ENCODE assay signal across 8 cellular contexts in the genomic region with DNA sequence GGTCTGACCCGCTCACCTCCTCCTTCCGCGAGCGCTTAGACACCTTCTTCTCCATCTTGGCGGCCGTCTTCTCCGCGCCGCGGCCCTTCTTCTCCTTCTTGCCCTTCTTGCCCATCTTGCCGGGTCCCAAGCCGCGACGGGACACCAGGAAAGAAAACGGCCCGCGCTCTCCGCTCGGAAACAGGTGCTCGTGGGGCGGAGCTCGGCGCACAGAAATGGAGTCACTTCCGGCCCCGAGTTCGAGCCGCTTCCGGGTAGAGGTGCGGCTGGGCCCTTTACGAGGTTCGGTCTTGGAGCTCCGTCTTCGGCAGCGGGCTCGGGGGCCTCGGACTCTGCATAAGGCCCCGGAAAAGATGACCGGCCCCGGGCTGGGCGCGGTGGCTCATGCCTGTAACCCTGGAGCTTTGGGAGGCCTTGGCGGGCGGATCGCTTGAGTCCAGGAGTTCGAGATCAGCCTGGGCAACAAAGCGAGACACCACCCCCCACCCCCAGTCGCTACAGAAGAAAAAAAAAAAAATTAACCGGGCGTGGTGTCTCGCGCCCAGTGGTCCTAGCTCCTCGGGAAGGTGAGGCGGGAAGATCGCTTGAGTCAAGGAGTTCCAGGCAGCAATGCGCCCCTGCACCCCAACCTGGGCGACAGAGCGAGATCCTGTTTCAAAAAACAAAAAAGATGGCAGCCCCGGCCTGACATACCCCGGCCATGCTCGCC. TPM values are rescaled to one million over a fixed set of nuclear protein-coding genes. Genes with fewer than 3 reads are reported as not detected.
DNase-seq lines count a peak whose midpoint lies in the region; ATAC-seq and TF ChIP-seq lines count a peak whose summit lies in the region.

A gene (minus strand): TSS at position 211 of the 709 bp plus-strand sequence. CDS start 96 bp downstream, at position 115.

- peak within 1 kb of the TSS; percentile 96 for H3K4me3 ChIP-seq in osteoblast (ENCODE audit: insufficient read depth, low read length)

- peaks cover 21 to 23% of the 10 kb centered on the region in 2 donors for H3K36me3 Mint-ChIP-seq in activated naive CD4-positive, alpha-beta T cell treated with anti-CD3 and anti-CD28 coated beads, Interleukin-2, amount 50 U/mL, for 72 hours

- peak within 1 kb of the TSS; percentile 99 for H3K4me2 ChIP-seq in osteoblast (ENCODE audit: insufficient read depth, low read length)

- H3K4me1 ChIP-seq in osteoblast (ENCODE audit: insufficient read depth, low read length), result peaks cover 13% of the 10 kb centered on the region

- H3K36me3 ChIP-seq in osteoblast (ENCODE audit: insufficient read depth, low read length), result peaks cover 17% of the 10 kb centered on the region

- H4K20me1 ChIP-seq in osteoblast (ENCODE audit: insufficient read depth, low read length), result no peaks in the 10 kb centered on the region

- peak within 1 kb of the TSS; percentile 92 for H3K27ac ChIP-seq in osteoblast (ENCODE audit: low read depth, low read length)
- H3K27ac ChIP-seq in temporal lobe (ENCODE audit: low read depth, low read length), result no peak within 1 kb of the TSS

- H3K27ac Mint-ChIP-seq in activated naive CD4-positive, alpha-beta T cell treated with anti-CD3 and anti-CD28 coated beads, Interleukin-2, amount 50 U/mL, for 72 hours, result peak within 1 kb of the TSS; percentile 96 to 99

- DNase-seq in DMS79 treated with DMSO at 0.1 percent for 48 hours (lab: John Stamatoyannopoulos, UW) (peak; percentile 24), LoVo (ENCODE audit: low spot score) (peak; percentile 89), SKM-1 treated with dmso at 0.1 percent for 144 hours (lab: John Stamatoyannopoulos, UW; ENCODE audit: unreplicated experiment) (peak; percentile 82), glomerular visceral epithelial cell (ENCODE audit: extremely low spot score) (peak; percentile 79), osteoblast (ENCODE audit: insufficient read length, low spot score, missing footprints) (peak; percentile 98)
- peak; percentile 87 to 88 for DNase-seq in activated naive CD4-positive, alpha-beta T cell treated with anti-CD3 and anti-CD28 coated beads, Interleukin-2, amount 50 U/mL, for 72 hours (ENCODE audit: low spot score in 2 of 2)

- no peak for TF ChIP-seq CTCF in osteoblast (IDR thresholded peaks at IDR 0.05; ENCODE audit: extremely low read depth, low read depth, low read length)

- ATAC-seq in GM21786 (IDR thresholded peaks at IDR 0.05; ENCODE audit: unreplicated experiment), result peak; percentile 84
- peak; percentile 93 to 96 for ATAC-seq in activated naive CD4-positive, alpha-beta T cell treated with anti-CD3 and anti-CD28 coated beads, Interleukin-2, amount 50 U/mL, for 72 hours

- peaks cover 36% of the 10 kb centered on the region for H3K79me2 ChIP-seq in osteoblast (ENCODE audit: insufficient read depth, low read length)

- no peaks in the 10 kb centered on the region for H3K27me3 ChIP-seq in osteoblast (ENCODE audit: insufficient read depth, low read length)

- H3K9me3 ChIP-seq in osteoblast (ENCODE audit: low read depth, low read length), result no peaks in the 10 kb centered on the region

- H3K9me3 Mint-ChIP-seq in activated naive CD4-positive, alpha-beta T cell treated with anti-CD3 and anti-CD28 coated beads, Interleukin-2, amount 50 U/mL, for 72 hours, result no peaks in the 10 kb centered on the region

- H2AFZ ChIP-seq in osteoblast (ENCODE audit: low read length), result peak within 1 kb of the TSS; percentile 96

RNA-seq across cellular contexts. Expression of the gene that starts here (rescaled TPM):
- 100 to 1,000 TPM in 1 of 2 donors, 10 to 100 TPM in 1; 75.4 to 114 TPM for total RNA-seq in activated naive CD4-positive, alpha-beta T cell treated with anti-CD3 and anti-CD28 coated beads, Interleukin-2, amount 50 U/mL, for 72 hours
- total RNA-seq in osteoblast, result 22.1 and 23.3 TPM in 2 replicates
- total RNA-seq in temporal lobe, result 15.7 TPM

Comparison
In these comparisons a context has a peak if more than half of its experiments do, and no peak if none do; other contexts are left out.
1. DNase-seq: peak in every context shown above with its lines; median percentile 98 in osteoblast; 89 in LoVo; 88 in activated naive CD4-positive, alpha-beta T cell treated with anti-CD3 and anti-CD28 coated beads, Interleukin-2, amount 50 U/mL, for 72 hours; 82 in SKM-1 treated with dmso at 0.1 percent for 144 hours; 79 in glomerular visceral epithelial cell; 24 in DMS79 treated with DMSO at 0.1 percent for 48 hours.